In genomic region chr17:15998031-15998574, GRCh38 we compare ENCODE assay signal across 9 cellular contexts. TPM values are rescaled to one million over a fixed set of nuclear protein-coding genes. Genes with fewer than 3 reads are reported as not detected.
A peak's percentile ranks its signal among the peaks of the same experiment; 100 is the strongest.
DNase-seq lines count a peak whose midpoint lies in the region; ATAC-seq and TF ChIP-seq lines count a peak whose summit lies in the region.
"Had no signal": no experiment of that assay in that cellular context is flagged by ENCODE, and none has a peak within 500 bp of the region (broad histone marks: within the 10 kb centered on the region; RNA-seq: fewer than 3 reads in every experiment).

No MANE protein-coding gene starts in this region.

- H3K27ac Mint-ChIP-seq in activated CD4-positive, alpha-beta T cell treated with anti-CD3 and anti-CD28 coated beads, Interleukin-2, amount 10 ng/mL, durations not matched to agents 24 days and 14 days, result no peak overlapping the region
- peak overlapping the region in 1 of 2 donors; percentile 93 for H3K27ac Mint-ChIP-seq in activated naive CD4-positive, alpha-beta T cell treated with anti-CD3 and anti-CD28 coated beads, Interleukin-2, amount 50 U/mL, for 72 hours

- H3K9me3 ChIP-seq in RWPE2 (ENCODE audit: severe bottlenecking) (no peaks in the 10 kb centered on the region), stomach (no peaks in the 10 kb centered on the region)
- H3K9me3 ChIP-seq: pancreas had no signal

- no peaks in the 10 kb centered on the region for H3K27me3 Mint-ChIP-seq in activated CD4-positive, alpha-beta T cell treated with anti-CD3 and anti-CD28 coated beads, Interleukin-2, amount 10 ng/mL, durations not matched to agents 24 days and 14 days

- intact Hi-C loops in activated CD4-positive, alpha-beta T cell treated with anti-CD3 and anti-CD28 coated beads, Interleukin-2, amount 10 ng/mL, durations not matched to agents 24 days and 14 days (cut with micrococcal nuclease), result loop anchor here (1.0 to 10.0 kb wide), 5 partner anchors 53 to 743 kb away; partner anchors contain the start of gene ADORA2B
- intact Hi-C loops in stomach (cut with DNase I; ENCODE audit: low total_unique reads), result no loop called here

- DNase-seq in activated CD4-positive, alpha-beta T cell treated with anti-CD3 and anti-CD28 coated beads, Interleukin-2, amount 10 ng/mL, durations not matched to agents 24 days and 14 days, result no peak
- DNase-seq in activated CD4-positive, alpha-beta T cell treated with anti-CD3 and anti-CD28 coated beads for 1 hour, result no peak
- no peak for DNase-seq in RWPE2 (ENCODE audit: low spot score)
- no peak for DNase-seq in fibroblast of pulmonary artery (ENCODE audit: low read depth)
- DNase-seq in stomach, result no peak
- no peak for DNase-seq in NCI-H128 (lab: John Stamatoyannopoulos, UW; ENCODE audit: unreplicated experiment)
- no peak for DNase-seq in activated naive CD4-positive, alpha-beta T cell treated with anti-CD3 and anti-CD28 coated beads, Interleukin-2, amount 50 U/mL, for 72 hours (ENCODE audit: low spot score in 2 of 2)

- H3K9me3 Mint-ChIP-seq in activated CD4-positive, alpha-beta T cell treated with anti-CD3 and anti-CD28 coated beads, Interleukin-2, amount 10 ng/mL, durations not matched to agents 24 days and 14 days, result no peaks in the 10 kb centered on the region
- H3K9me3 Mint-ChIP-seq in activated naive CD4-positive, alpha-beta T cell treated with anti-CD3 and anti-CD28 coated beads, Interleukin-2, amount 50 U/mL, for 72 hours, result peaks cover 0 to 5% of the 10 kb centered on the region in 2 donors

- TF ChIP-seq POLR2A in stomach (IDR thresholded peaks at IDR 0.05), result no peak

- peak overlapping the region; percentile 87 for H3K4me3 Mint-ChIP-seq in activated CD4-positive, alpha-beta T cell treated with anti-CD3 and anti-CD28 coated beads, Interleukin-2, amount 10 ng/mL, durations not matched to agents 24 days and 14 days

- TF ChIP-seq CTCF in RWPE2 (IDR thresholded peaks at IDR 0.05; ENCODE audit: poor library complexity, severe bottlenecking) (no peak), fibroblast of pulmonary artery (IDR thresholded peaks at IDR 0.05; ENCODE audit: low read length, missing control alignments) (no peak), stomach (IDR thresholded peaks at IDR 0.05) (no peak)

- ATAC-seq in RWPE2 (ENCODE audit: low read depth) (no peak), HG03469 (IDR thresholded peaks at IDR 0.05; ENCODE audit: unreplicated experiment) (no peak)
- no peak for ATAC-seq in activated naive CD4-positive, alpha-beta T cell treated with anti-CD3 and anti-CD28 coated beads, Interleukin-2, amount 50 U/mL, for 72 hours

- H3K4me1 Mint-ChIP-seq in activated CD4-positive, alpha-beta T cell treated with anti-CD3 and anti-CD28 coated beads, Interleukin-2, amount 10 ng/mL, durations not matched to agents 24 days and 14 days, result peaks cover 21% of the 10 kb centered on the region

- no peak for TF ChIP-seq EP300 in stomach (IDR thresholded peaks at IDR 0.05)

- 77 to 86% (median 79%) methylated on average over 4 of the region's 4 CpGs for WGBS in stomach, 5 donors

- H3K36me3 ChIP-seq in RWPE2 (ENCODE audit: low read depth), result peaks cover 39% of the 10 kb centered on the region
- H3K36me3 ChIP-seq in stomach, result peaks cover 9 to 38% (median 31%) of the 10 kb centered on the region in 4 donors

- peaks cover 11% of the 10 kb centered on the region for H3K4me1 ChIP-seq in RWPE2 (ENCODE audit: insufficient read depth, poor library complexity, severe bottlenecking)
- peaks cover 16 to 33% (median 25%) of the 10 kb centered on the region in 4 donors for H3K4me1 ChIP-seq in stomach

- H3K4me3 ChIP-seq in RWPE2 (ENCODE audit: severe bottlenecking) (no peak overlapping the region), fibroblast of pulmonary artery (replicated peaks; ENCODE audit: low read depth, low read length) (peak overlapping the region; percentile 1), stomach (peak overlapping the region in 3 of 4 donors; percentile 68 to 79 (median 74))

- H3K27me3 ChIP-seq in RWPE2 (ENCODE audit: insufficient read depth, poor library complexity, severe bottlenecking), result no peaks in the 10 kb centered on the region
- H3K27me3 ChIP-seq in stomach, result no peaks in the 10 kb centered on the region
- H3K27me3 ChIP-seq: pancreas had no signal

- H3K27ac ChIP-seq in RWPE2 (ENCODE audit: poor library complexity, severe bottlenecking) (peak overlapping the region; percentile 81), stomach (peak overlapping the region in 3 of 5 donors; percentile 97 to 98 (median 98))

- peaks cover 31% of the 10 kb centered on the region for H3K36me3 Mint-ChIP-seq in activated CD4-positive, alpha-beta T cell treated with anti-CD3 and anti-CD28 coated beads, Interleukin-2, amount 10 ng/mL, durations not matched to agents 24 days and 14 days (ENCODE audit: low read depth)
- peaks cover 21 to 31% of the 10 kb centered on the region in 2 donors for H3K36me3 Mint-ChIP-seq in activated naive CD4-positive, alpha-beta T cell treated with anti-CD3 and anti-CD28 coated beads, Interleukin-2, amount 50 U/mL, for 72 hours

RNA-seq across cellular contexts. Expression of gene ZSWIM7, which starts 1.4 kb away (rescaled TPM):
- 10.1 and 11.0 TPM in 2 replicates for total RNA-seq in activated CD4-positive, alpha-beta T cell treated with anti-CD3 and anti-CD28 coated beads, Interleukin-2, amount 10 ng/mL, durations not matched to agents 24 days and 14 days
- total RNA-seq in stomach, result 10 to 100 TPM in 2 of 5 donors, 1 to 10 TPM in 2, not detected in 1; 4.5 to 20.0 (median 10.2) TPM
- polyA plus RNA-seq in stomach, result 10 to 100 TPM; 29.8 to 43.5 (median 36.4) TPM
- 10 to 100 TPM in 1 of 2 donors, 1 to 10 TPM in 1; 8.8 to 26.2 TPM for total RNA-seq in activated naive CD4-positive, alpha-beta T cell treated with anti-CD3 and anti-CD28 coated beads, Interleukin-2, amount 50 U/mL, for 72 hours

RNA-seq across cellular contexts. Expression of gene TTC19, which starts 1.5 kb away (rescaled TPM):
- total RNA-seq in activated CD4-positive, alpha-beta T cell treated with anti-CD3 and anti-CD28 coated beads, Interleukin-2, amount 10 ng/mL, durations not matched to agents 24 days and 14 days, result 35.3 and 38.9 TPM in 2 replicates
- total RNA-seq in stomach, result 1,000 to 10,000 TPM in 1 of 5 donors, 10 to 100 TPM in 4; 44.6 to 1,106 (median 63.6) TPM
- 10 to 100 TPM; 12.6 to 16.2 (median 14.1) TPM for polyA plus RNA-seq in stomach
- total RNA-seq in activated naive CD4-positive, alpha-beta T cell treated with anti-CD3 and anti-CD28 coated beads, Interleukin-2, amount 50 U/mL, for 72 hours, result 10 to 100 TPM; 27.3 to 29.4 TPM

RNA-seq across cellular contexts. Expression of gene ADORA2B, which starts 53.2 kb away (rescaled TPM):
- 1.9 and 3.1 TPM in 2 replicates for total RNA-seq in activated CD4-positive, alpha-beta T cell treated with anti-CD3 and anti-CD28 coated beads, Interleukin-2, amount 10 ng/mL, durations not matched to agents 24 days and 14 days
- 10 to 100 TPM in 1 of 5 donors, 1 to 10 TPM in 1, under 1 TPM in 1, not detected in 2; 0.72 to 18.8 (median 3.5) TPM for total RNA-seq in stomach
- 1 to 10 TPM in 1 of 3 donors, under 1 TPM in 2; 0.25 to 6.3 (median 0.61) TPM for polyA plus RNA-seq in stomach
- 1 to 10 TPM in 1 of 2 donors, under 1 TPM in 1; 0.30 to 4.7 TPM for total RNA-seq in activated naive CD4-positive, alpha-beta T cell treated with anti-CD3 and anti-CD28 coated beads, Interleukin-2, amount 50 U/mL, for 72 hours
